ENCODE assay signal across 12 cellular contexts in the genomic region with DNA sequence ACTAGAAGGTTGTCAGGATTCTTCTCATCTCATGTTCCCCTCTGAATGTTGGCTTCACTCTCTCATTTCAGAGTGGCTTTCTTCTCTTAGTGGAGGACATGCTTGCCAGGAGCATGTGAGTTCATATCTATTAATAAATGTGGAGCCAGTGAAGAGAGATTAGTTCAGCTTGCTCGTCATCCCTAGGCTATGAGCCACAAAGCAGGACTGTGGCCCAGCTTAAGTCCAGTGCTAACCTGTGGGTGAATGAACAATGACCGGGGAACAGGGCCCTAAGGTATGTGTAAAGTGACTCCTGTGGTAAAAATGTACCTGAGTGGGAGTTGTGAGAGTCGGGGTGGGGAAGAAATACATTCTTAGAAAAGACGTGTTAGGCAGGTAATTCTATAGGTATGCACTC.
DNase-seq lines count a peak whose midpoint lies in the region; ATAC-seq, FAIRE-seq and TF ChIP-seq lines count a peak whose summit lies in the region.
"Had no signal": no experiment of that assay in that cellular context is flagged by ENCODE, and none has a peak within 500 bp of the region (broad histone marks: within the 10 kb centered on the region; RNA-seq: fewer than 3 reads in every experiment).

No MANE protein-coding gene starts in this region.

- peaks cover 4 to 6% (median 5%) of the 10 kb centered on the region in 4 donors for H3K4me1 Mint-ChIP-seq in naive thymus-derived CD8-positive, alpha-beta T cell

- TF ChIP-seq POLR2A in K562 (conservative IDR thresholded peaks at IDR 0.05) = no peak

- no peaks in the 10 kb centered on the region for H3K27me3 Mint-ChIP-seq in naive thymus-derived CD8-positive, alpha-beta T cell
- H3K27me3 Mint-ChIP-seq: CD4-positive, alpha-beta memory T cell had no signal

- no peaks in the 10 kb centered on the region for H3K9me3 ChIP-seq in K562 (replicated peaks; ENCODE audit: control insufficient read depth, insufficient read depth, low read depth, low read length)
- H3K9me3 ChIP-seq in cardiac muscle cell (ENCODE audit: low read depth) = no peaks in the 10 kb centered on the region

- H3K36me3 ChIP-seq in K562 (ENCODE audit: control insufficient read depth, insufficient read depth, low read length) (no peaks in the 10 kb centered on the region), cardiac muscle cell (no peaks in the 10 kb centered on the region)

- no peak for TF ChIP-seq EP300 in K562 (IDR thresholded peaks at IDR 0.05; ENCODE audit: low read length)

- H3K4me2 ChIP-seq in K562 (ENCODE audit: insufficient read depth, low read length) = no peak overlapping the region

- no peak overlapping the region for H3K27ac Mint-ChIP-seq in naive thymus-derived CD8-positive, alpha-beta T cell
- H3K27ac Mint-ChIP-seq: CD4-positive, alpha-beta memory T cell; T-helper 2 cell treated with Interferon-gamma antibody and Interleukin-4, amounts not matched to agents 5 μg/mL and 100 μg/mL, for 36 hours had no signal

- in situ Hi-C loops in K562 (cut with MboI) = no loop called here

- no peak overlapping the region for H3K4me3 ChIP-seq in K562
- H3K4me3 ChIP-seq in cardiac muscle cell = no peak overlapping the region

- no peaks in the 10 kb centered on the region for H3K9me3 Mint-ChIP-seq in naive thymus-derived CD8-positive, alpha-beta T cell
- H3K9me3 Mint-ChIP-seq: CD4-positive, alpha-beta memory T cell; T-helper 2 cell treated with Interferon-gamma antibody and Interleukin-4, amounts not matched to agents 5 μg/mL and 100 μg/mL, for 36 hours had no signal

- TF ChIP-seq CTCF in K562 (IDR thresholded peaks at IDR 0.05 in 2 of 3, conservative IDR thresholded peaks at IDR 0.05 in 1 of 3; ENCODE audit: insufficient read depth in 2 of 3, low read depth in 1 of 3, low read length in 3 of 3) = no peak
- no peak for TF ChIP-seq CTCF in cardiac muscle cell (IDR thresholded peaks at IDR 0.05; ENCODE audit: low read depth, low read length)

- peak overlapping the region in 1 of 2 experiments; percentile 68; a peak in 1 of 4 replicates for H3K9ac ChIP-seq in K562 (ENCODE audit: insufficient read depth in 1 of 2, low read depth in 2 of 2, low read length in 2 of 2)

- DNase-seq in GM04504 (ENCODE audit: low read depth) (peak; percentile 30), K562 (ENCODE audit: extremely low read depth in 1 of 4, low spot score in 3 of 4) (peak in 1 of 4 experiments; percentile 28), cardiac muscle cell (ENCODE audit: low read depth in 1 of 2, low spot score in 1 of 2) (peak; percentile 32 to 71), renal cortical epithelial cell (ENCODE audit: low read depth) (peak; percentile 81), NCI-H2227 (lab: John Stamatoyannopoulos, UW; ENCODE audit: unreplicated experiment) (no peak)
- DNase-seq in naive thymus-derived CD8-positive, alpha-beta T cell = no peak
- DNase-seq: activated T-cell treated with anti-CD3 and anti-CD28 coated beads, Interleukin-2, amount 50 U/mL, for 1 hour; CD4-positive, alpha-beta memory T cell had no signal

- intact Hi-C loops in K562 (cut with micrococcal nuclease) = no loop called here

- no peak for TF ChIP-seq RAD21 in K562 (CRISPR knock-in tag; conservative IDR thresholded peaks at IDR 0.05 in 1 of 2, IDR thresholded peaks at IDR 0.05 in 1 of 2)

- no peak overlapping the region for H3K27ac ChIP-seq in K562 (ENCODE audit: extremely low read depth, low read depth, low read length)
- H3K27ac ChIP-seq in cardiac muscle cell = peak overlapping the region; percentile 57

- H3K79me2 ChIP-seq in K562 (ENCODE audit: control insufficient read depth, insufficient read depth, low read length) = no peaks in the 10 kb centered on the region

- H3K4me3 Mint-ChIP-seq in naive thymus-derived CD8-positive, alpha-beta T cell = no peak overlapping the region
- H3K4me3 Mint-ChIP-seq: T-helper 2 cell treated with Interferon-gamma antibody and Interleukin-4, amounts not matched to agents 5 μg/mL and 100 μg/mL, for 36 hours had no signal

- no peaks in the 10 kb centered on the region for H3K36me3 Mint-ChIP-seq in naive thymus-derived CD8-positive, alpha-beta T cell
- H3K36me3 Mint-ChIP-seq: CD4-positive, alpha-beta memory T cell had no signal

- CTCF ChIA-PET in K562 (lab: Yijun Ruan, JAX; ENCODE audit: low intra/inter-chr PET ratio) = no interaction called here

- H3K27me3 ChIP-seq in K562 (ENCODE audit: control insufficient read depth in 2 of 2, insufficient read depth in 2 of 2, low read length in 2 of 2) (no peaks in the 10 kb centered on the region), cardiac muscle cell (no peaks in the 10 kb centered on the region)

- peak; percentile 79 for FAIRE-seq in K562 (lab: Jason Lieb, UNC)
- FAIRE-seq: islet of Langerhans had no signal

- peaks cover 0 to 12% of the 10 kb centered on the region in 2 experiments; a peak in 1 of 5 replicates for H3K4me1 ChIP-seq in K562 (replicated peaks in 1 of 2; ENCODE audit: control insufficient read depth in 2 of 2, insufficient read depth in 2 of 2, low read length in 2 of 2)
- H3K4me1 ChIP-seq in cardiac muscle cell (ENCODE audit: low read depth) = peaks cover 7% of the 10 kb centered on the region

- H4K20me1 ChIP-seq in K562 (replicated peaks; ENCODE audit: control insufficient read depth, insufficient read depth, low read length) = no peaks in the 10 kb centered on the region

- POLR2A ChIA-PET in K562 (lab: Yijun Ruan, JAX) = interaction anchor here (0.9 kb wide), 1 partner anchor 9 kb away, joined by 3 read pairs; no protein-coding TSS in a partner anchor
- POLR2A ChIA-PET in naive thymus-derived CD8-positive, alpha-beta T cell (lab: Charles Lee) = no interaction called here

- ATAC-seq in K562 (peak; percentile 65), GM21526 (IDR thresholded peaks at IDR 0.05; ENCODE audit: low FRiP score, unreplicated experiment) (no peak), HG03342 (IDR thresholded peaks at IDR 0.05; ENCODE audit: unreplicated experiment) (no peak)
- ATAC-seq in naive thymus-derived CD8-positive, alpha-beta T cell = no peak

- H3K9me1 ChIP-seq in K562 (ENCODE audit: control insufficient read depth, insufficient read depth, low read length) = no peaks in the 10 kb centered on the region

- BruUV-seq in K562 (replicated peaks; lab: Mats Ljungman, UMichigan) = no TSS peak

- 45% methylated on average over 4 of the region's 4 CpGs for WGBS in K562 (ENCODE audit: insufficient coverage, low coverage, missing lambda C conversion rate)

- H2AFZ ChIP-seq in K562 (ENCODE audit: low read depth, low read length) = peak overlapping the region; percentile 37; the same call in 1 of the 2 replicates

TF ChIP-seq in K562, 482 proteins besides CTCF, POLR2A, EP300 and RAD21:
- TF ChIP-seq STAT5B (CRISPR knock-in tag; IDR thresholded peaks at IDR 0.05) = no peak
- TF ChIP-seq MEF2A (IDR thresholded peaks at IDR 0.05; ENCODE audit: control insufficient read depth, low read depth, low read length) = peak; percentile 44; the same call in 1 of the 2 replicates
TF ChIP-seq in K562: peak in this region for 1.

Comparison
In these comparisons a context has a peak if more than half of its experiments do, and no peak if none do; other contexts are left out.
1. DNase-seq: peak in GM04504 (single experiment), cardiac muscle cell (2 of 2) and renal cortical epithelial cell (single experiment); none in naive thymus-derived CD8-positive, alpha-beta T cell (0 of 10) and NCI-H2227 (single experiment).